ENCODE assay signal across 1 cellular context in the genomic region with DNA sequence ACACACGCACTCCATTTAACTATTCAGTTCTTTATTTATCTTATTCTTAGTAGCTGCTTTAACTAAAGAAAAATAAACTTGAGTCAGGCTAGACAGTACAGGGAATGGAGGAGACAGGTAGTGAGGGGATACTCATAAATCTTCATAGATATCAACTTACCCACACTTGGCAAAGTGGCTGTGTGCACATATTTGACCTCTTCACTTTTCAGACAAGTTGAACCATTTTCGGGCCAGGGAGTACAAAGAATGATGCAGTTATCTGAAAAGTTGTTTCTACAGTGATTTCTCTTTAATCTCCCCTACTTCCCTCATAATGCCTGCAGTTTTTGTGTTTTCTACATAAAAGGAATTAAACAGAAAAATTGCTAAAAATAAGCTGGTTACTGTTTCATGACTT.
TF ChIP-seq lines count a peak whose summit lies in the region.

No MANE protein-coding gene starts in this region.

TF ChIP-seq in HEK293, 187 proteins besides CTCF, POLR2A, EP300 and RAD21 (continued from another document):
- TF ChIP-seq, protein P1, sequence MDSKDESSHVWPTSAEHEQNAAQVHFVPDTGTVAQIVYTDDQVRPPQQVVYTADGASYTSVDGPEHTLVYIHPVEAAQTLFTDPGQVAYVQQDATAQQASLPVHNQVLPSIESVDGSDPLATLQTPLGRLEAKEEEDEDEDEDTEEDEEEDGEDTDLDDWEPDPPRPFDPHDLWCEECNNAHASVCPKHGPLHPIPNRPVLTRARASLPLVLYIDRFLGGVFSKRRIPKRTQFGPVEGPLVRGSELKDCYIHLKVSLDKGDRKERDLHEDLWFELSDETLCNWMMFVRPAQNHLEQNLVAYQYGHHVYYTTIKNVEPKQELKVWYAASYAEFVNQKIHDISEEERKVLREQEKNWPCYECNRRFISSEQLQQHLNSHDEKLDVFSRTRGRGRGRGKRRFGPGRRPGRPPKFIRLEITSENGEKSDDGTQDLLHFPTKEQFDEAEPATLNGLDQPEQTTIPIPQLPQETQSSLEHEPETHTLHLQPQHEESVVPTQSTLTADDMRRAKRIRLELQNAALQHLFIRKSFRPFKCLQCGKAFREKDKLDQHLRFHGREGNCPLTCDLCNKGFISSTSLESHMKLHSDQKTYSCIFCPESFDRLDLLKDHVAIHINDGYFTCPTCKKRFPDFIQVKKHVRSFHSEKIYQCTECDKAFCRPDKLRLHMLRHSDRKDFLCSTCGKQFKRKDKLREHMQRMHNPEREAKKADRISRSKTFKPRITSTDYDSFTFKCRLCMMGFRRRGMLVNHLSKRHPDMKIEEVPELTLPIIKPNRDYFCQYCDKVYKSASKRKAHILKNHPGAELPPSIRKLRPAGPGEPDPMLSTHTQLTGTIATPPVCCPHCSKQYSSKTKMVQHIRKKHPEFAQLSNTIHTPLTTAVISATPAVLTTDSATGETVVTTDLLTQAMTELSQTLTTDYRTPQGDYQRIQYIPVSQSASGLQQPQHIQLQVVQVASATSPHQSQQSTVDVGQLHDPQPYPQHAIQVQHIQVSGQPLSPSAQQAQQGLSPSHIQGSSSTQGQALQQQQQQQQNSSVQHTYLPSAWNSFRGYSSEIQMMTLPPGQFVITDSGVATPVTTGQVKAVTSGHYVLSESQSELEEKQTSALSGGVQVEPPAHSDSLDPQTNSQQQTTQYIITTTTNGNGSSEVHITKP (tag by site-specific recombination; IDR thresholded peaks at IDR 0.05): peak; percentile 20; the same call in 1 of the 2 replicates
- TF ChIP-seq ZNF843 (tag by site-specific recombination; IDR thresholded peaks at IDR 0.05) (peak; percentile 78), ZXDB (tag by site-specific recombination; IDR thresholded peaks at IDR 0.05) (peak; percentile 38; the same call in 1 of the 2 replicates), OSR2 (tag by site-specific recombination; IDR thresholded peaks at IDR 0.05) (peak; percentile 46; the same call in 1 of the 2 replicates), MZF1 (tag by site-specific recombination; IDR thresholded peaks at IDR 0.05; ENCODE audit: borderline replicate concordance) (peak; percentile 26; the same call in 1 of the 2 replicates), ZNF133 (tag by site-specific recombination; IDR thresholded peaks at IDR 0.05) (no peak), ZNF521 (tag by site-specific recombination; IDR thresholded peaks at IDR 0.05) (no peak)
- TF ChIP-seq, protein P2, sequence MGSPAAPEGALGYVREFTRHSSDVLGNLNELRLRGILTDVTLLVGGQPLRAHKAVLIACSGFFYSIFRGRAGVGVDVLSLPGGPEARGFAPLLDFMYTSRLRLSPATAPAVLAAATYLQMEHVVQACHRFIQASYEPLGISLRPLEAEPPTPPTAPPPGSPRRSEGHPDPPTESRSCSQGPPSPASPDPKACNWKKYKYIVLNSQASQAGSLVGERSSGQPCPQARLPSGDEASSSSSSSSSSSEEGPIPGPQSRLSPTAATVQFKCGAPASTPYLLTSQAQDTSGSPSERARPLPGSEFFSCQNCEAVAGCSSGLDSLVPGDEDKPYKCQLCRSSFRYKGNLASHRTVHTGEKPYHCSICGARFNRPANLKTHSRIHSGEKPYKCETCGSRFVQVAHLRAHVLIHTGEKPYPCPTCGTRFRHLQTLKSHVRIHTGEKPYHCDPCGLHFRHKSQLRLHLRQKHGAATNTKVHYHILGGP (tag by site-specific recombination; IDR thresholded peaks at IDR 0.05): peak; percentile 83
